ENCODE assay signal across 1 cellular context in genomic region chr7:151816562-151817314, GRCh38.
TF ChIP-seq lines count a peak whose summit lies in the region.

No MANE protein-coding gene starts in this region.

TF ChIP-seq in WTC11, 78 proteins besides CTCF, POLR2A, EP300 and RAD21 (continued from another document):
- no peak for TF ChIP-seq ZSCAN18 (CRISPR knock-in tag; IDR thresholded peaks at IDR 0.05)
- TF ChIP-seq ZNF138 (CRISPR knock-in tag; conservative IDR thresholded peaks at IDR 0.05): no peak
